In the genomic region with DNA sequence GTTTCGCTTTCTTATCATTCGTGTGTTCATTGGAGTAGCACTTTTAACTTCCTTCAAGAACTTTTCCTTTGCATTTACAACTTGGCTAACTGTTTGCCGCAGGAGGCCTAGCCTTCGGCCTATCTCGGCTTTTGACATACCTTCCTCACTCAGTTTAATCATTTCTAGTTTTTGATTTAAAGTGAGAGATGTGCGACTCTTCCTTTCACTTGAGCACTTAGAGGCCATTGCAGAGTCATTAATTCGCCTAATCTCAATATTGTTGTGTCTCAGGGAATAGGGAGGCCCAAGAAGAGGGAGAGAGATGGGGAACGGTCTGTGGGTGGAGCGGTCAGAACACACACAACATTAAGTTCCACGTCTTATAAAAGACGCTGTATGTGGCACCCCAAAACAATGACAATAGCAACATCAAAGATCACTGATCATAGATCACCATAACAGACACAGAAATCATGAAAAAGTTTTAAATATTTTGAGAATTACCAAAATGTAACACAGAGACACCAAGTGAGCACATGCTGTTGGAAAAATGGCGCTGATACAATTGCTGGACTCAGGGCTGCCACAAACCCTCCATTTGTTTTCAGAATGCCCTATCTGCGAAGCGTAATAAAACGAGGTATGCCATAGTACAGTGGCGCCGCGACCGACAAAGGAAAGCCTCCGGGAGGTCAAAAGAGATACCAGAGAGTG, we compare ENCODE assay signal across 8 cellular contexts. TPM values are rescaled to one million over a fixed set of nuclear protein-coding genes. Genes with fewer than 3 reads are reported as not detected.
DNase-seq lines count a peak whose midpoint lies in the region; ATAC-seq and TF ChIP-seq lines count a peak whose summit lies in the region.

No MANE protein-coding gene starts in this region.

- RAD21 ChIA-PET in HCT116 (lab: Charles Lee; ENCODE audit: low non-redundant PET in 1 of 2, low total read pairs in 2 of 2, uncharacterized antibody in 2 of 2, unreplicated experiment in 2 of 2) = no interaction called here

- H4K20me1 ChIP-seq in HCT116 (ENCODE audit: insufficient read depth) = no peaks in the 10 kb centered on the region

- CTCF ChIA-PET in HCT116 (lab: Charles Lee) = interaction anchor here (1.0 kb wide), 1 partner anchor 56 kb away, joined by 3 read pairs; no protein-coding TSS in a partner anchor

- H3K4me3 ChIP-seq in HCT116 (replicated peaks in 1 of 2; ENCODE audit: low read depth in 1 of 2, low read length in 2 of 2) (peak overlapping the region; percentile 76 to 95), RWPE2 (ENCODE audit: severe bottlenecking) (peak overlapping the region; percentile 69), esophagus squamous epithelium (peak overlapping the region; percentile 83 to 97 (median 90)), retinal pigment epithelial cell (ENCODE audit: low read length) (peak overlapping the region; percentile 88)

- H3K9ac ChIP-seq in HCT116 (ENCODE audit: low read length) = peak overlapping the region; percentile 98

- intact Hi-C loops in HCT116 (cut with micrococcal nuclease) (no loop called here), esophagus squamous epithelium (cut with DNase I) (no loop called here)

- no peak for ATAC-seq in HCT116
- ATAC-seq in RWPE2 (ENCODE audit: low read depth) = peak; percentile 31; the same call in 2 of the 3 replicates
- no peak for ATAC-seq in GM19351 (IDR thresholded peaks at IDR 0.05; ENCODE audit: unreplicated experiment)

- H3K4me2 ChIP-seq in HCT116 (ENCODE audit: low read length) = peak overlapping the region; percentile 93

- peak overlapping the region; percentile 73 for H2AFZ ChIP-seq in HCT116 (ENCODE audit: low read depth, low read length, poor library complexity, severe bottlenecking)

- TF ChIP-seq CTCF in HCT116 (IDR thresholded peaks at IDR 0.05 in 2 of 3, conservative IDR thresholded peaks at IDR 0.05 in 1 of 3; ENCODE audit: borderline replicate concordance in 1 of 3, insufficient read depth in 1 of 3, low read depth in 2 of 3, low read length in 2 of 3) (no peak), RWPE2 (IDR thresholded peaks at IDR 0.05; ENCODE audit: poor library complexity, severe bottlenecking) (no peak), esophagus squamous epithelium (IDR thresholded peaks at IDR 0.05) (no peak), retinal pigment epithelial cell (conservative IDR thresholded peaks at IDR 0.05; ENCODE audit: low read depth, low read length) (no peak)

- H3K27me3 ChIP-seq in HCT116 (ENCODE audit: insufficient read depth, low read length) = no peaks in the 10 kb centered on the region
- H3K27me3 ChIP-seq in RWPE2 (ENCODE audit: insufficient read depth, poor library complexity, severe bottlenecking) = no peaks in the 10 kb centered on the region
- H3K27me3 ChIP-seq in esophagus squamous epithelium = no peaks in the 10 kb centered on the region

- DNase-seq in HCT116 (ENCODE audit: low read depth, low spot score) (no peak), RWPE2 (ENCODE audit: low spot score) (no peak), esophagus squamous epithelium (lab: John Stamatoyannopoulos, UW) (no peak), retinal pigment epithelial cell (ENCODE audit: low read depth) (no peak), NCI-H1694 treated with DMSO at 0.1 percent for 48 hours (lab: John Stamatoyannopoulos, UW) (no peak), GOT3 (lab: John Stamatoyannopoulos, UW) (no peak), iPS-NIHi7 (ENCODE audit: extremely low spot score) (no peak)

- H3K4me1 ChIP-seq in HCT116 (ENCODE audit: control insufficient read depth in 1 of 2, insufficient read depth in 2 of 2, low read length in 2 of 2) (peaks cover 5 to 15% of the 10 kb centered on the region in 2 experiments; a peak in 3 of 4 replicates), RWPE2 (ENCODE audit: insufficient read depth, poor library complexity, severe bottlenecking) (peaks cover 8% of the 10 kb centered on the region), esophagus squamous epithelium (peaks cover 8 to 43% (median 20%) of the 10 kb centered on the region in 3 donors)

- POLR2A ChIA-PET in HCT116 (lab: Charles Lee) = interaction anchor here (0.9 to 1.4 kb wide), 4 partner anchors 13 to 44 kb away, joined by 3 to 6 read pairs (median 4); no protein-coding TSS in a partner anchor

- peaks cover 2 to 21% of the 10 kb centered on the region in 2 experiments; a peak in 2 of 4 replicates for H3K36me3 ChIP-seq in HCT116 (ENCODE audit: control insufficient read depth in 1 of 2, insufficient read depth in 2 of 2, low read length in 2 of 2)
- peaks cover 52% of the 10 kb centered on the region for H3K36me3 ChIP-seq in RWPE2 (ENCODE audit: low read depth)
- H3K36me3 ChIP-seq in esophagus squamous epithelium = peaks cover 0 to 35% (median 0%) of the 10 kb centered on the region in 3 donors

- TF ChIP-seq RAD21 in HCT116 (IDR thresholded peaks at IDR 0.05; ENCODE audit: low read depth) = no peak

- TF ChIP-seq POLR2A in HCT116 (IDR thresholded peaks at IDR 0.05; ENCODE audit: borderline replicate concordance, extremely low read depth, insufficient read depth, insufficient read length) (no peak), esophagus squamous epithelium (IDR thresholded peaks at IDR 0.05) (no peak)

- H3K79me2 ChIP-seq in HCT116 (ENCODE audit: insufficient read depth, low read length) = peaks cover 72% of the 10 kb centered on the region

- TSS peak; percentile 59 for BruUV-seq in HCT116 (replicated peaks; lab: Mats Ljungman, UMichigan)

- 35 to 36% methylated on average over 20 of the region's 20 CpGs for WGBS in esophagus squamous epithelium, 2 donors

- no peaks in the 10 kb centered on the region; a peak in 1 of 4 replicates for H3K9me3 ChIP-seq in HCT116 (ENCODE audit: control insufficient read depth in 1 of 2, insufficient read depth in 1 of 2, low read depth in 1 of 2, low read length in 2 of 2)
- no peaks in the 10 kb centered on the region for H3K9me3 ChIP-seq in RWPE2 (ENCODE audit: severe bottlenecking)
- no peaks in the 10 kb centered on the region for H3K9me3 ChIP-seq in esophagus squamous epithelium

- peak overlapping the region; percentile 86 for H3K27ac ChIP-seq in HCT116 (ENCODE audit: low read depth, low read length)
- peak overlapping the region; percentile 63 for H3K27ac ChIP-seq in RWPE2 (ENCODE audit: poor library complexity, severe bottlenecking)
- H3K27ac ChIP-seq in esophagus squamous epithelium = peak overlapping the region; percentile 98 to 99 (median 99)

- no peaks in the 10 kb centered on the region for H3K9me2 ChIP-seq in HCT116 (ENCODE audit: insufficient read depth)

TF ChIP-seq in HCT116, 20 proteins besides CTCF, POLR2A, EP300 and RAD21:
- TF ChIP-seq POLR2AphosphoS5 (IDR thresholded peaks at IDR 0.05; ENCODE audit: low read depth, low read length) (no peak), ZFX (IDR thresholded peaks at IDR 0.05) (no peak), CBX3 (IDR thresholded peaks at IDR 0.05; ENCODE audit: low read depth) (no peak), FOSL1 (IDR thresholded peaks at IDR 0.05; ENCODE audit: low read depth) (no peak), ZNF274 (IDR thresholded peaks at IDR 0.05; ENCODE audit: low read depth, low read length) (no peak), EGR1 (IDR thresholded peaks at IDR 0.05; ENCODE audit: low read depth) (no peak), YY1 (IDR thresholded peaks at IDR 0.05; ENCODE audit: extremely low read depth, insufficient replicate concordance, low read depth, low read length) (no peak), JUND (IDR thresholded peaks at IDR 0.05) (no peak), EZH2phosphoT487 (IDR thresholded peaks at IDR 0.05; ENCODE audit: borderline replicate concordance) (no peak), CEBPB (IDR thresholded peaks at IDR 0.05; ENCODE audit: low read depth) (no peak), SRF (IDR thresholded peaks at IDR 0.05; ENCODE audit: low read depth) (no peak)

RNA-seq across cellular contexts. Expression of gene TIGD1, which starts 0.6 kb away (rescaled TPM):
- 6.0 TPM for total RNA-seq in HCT116 (2021; ENCODE audit: unreplicated experiment)
- 1.5 and 1.6 TPM in 2 replicates for polyA plus RNA-seq in HCT116 (2012)
- 1 to 10 TPM; 1.2 to 7.1 (median 3.2) TPM for total RNA-seq in esophagus squamous epithelium

RNA-seq across cellular contexts. Expression of gene EIF4E2, which starts 0.7 kb away (rescaled TPM):
- total RNA-seq in HCT116 (2021; ENCODE audit: unreplicated experiment) = 58.6 TPM
- 63.5 and 66.7 TPM in 2 replicates for polyA plus RNA-seq in HCT116 (2012)
- 10 to 100 TPM; 34.7 to 81.3 (median 58.0) TPM for total RNA-seq in esophagus squamous epithelium

RNA-seq across cellular contexts. Expression of gene CHRNG, which starts 10.3 kb away (rescaled TPM):
- total RNA-seq in HCT116 (2021; ENCODE audit: unreplicated experiment) (not detected), esophagus squamous epithelium (not detected)
- polyA plus RNA-seq in HCT116 (2012) = 0.15 and 0.21 TPM in 2 replicates

RNA-seq across cellular contexts. Expression of gene CHRND, which starts 23.8 kb away (rescaled TPM):
- total RNA-seq in HCT116 (2021; ENCODE audit: unreplicated experiment) (not detected), esophagus squamous epithelium (not detected)
- 0.01 and 0.04 TPM in 2 replicates for polyA plus RNA-seq in HCT116 (2012)

RNA-seq across cellular contexts. Expression of gene PRSS56, which starts 29.6 kb away (rescaled TPM):
- not detected for total RNA-seq in HCT116 (2021; ENCODE audit: unreplicated experiment)
- polyA plus RNA-seq in HCT116 (2012) = 0.07 TPM in 2 replicates
- not detected for total RNA-seq in esophagus squamous epithelium
